In the genomic region with DNA sequence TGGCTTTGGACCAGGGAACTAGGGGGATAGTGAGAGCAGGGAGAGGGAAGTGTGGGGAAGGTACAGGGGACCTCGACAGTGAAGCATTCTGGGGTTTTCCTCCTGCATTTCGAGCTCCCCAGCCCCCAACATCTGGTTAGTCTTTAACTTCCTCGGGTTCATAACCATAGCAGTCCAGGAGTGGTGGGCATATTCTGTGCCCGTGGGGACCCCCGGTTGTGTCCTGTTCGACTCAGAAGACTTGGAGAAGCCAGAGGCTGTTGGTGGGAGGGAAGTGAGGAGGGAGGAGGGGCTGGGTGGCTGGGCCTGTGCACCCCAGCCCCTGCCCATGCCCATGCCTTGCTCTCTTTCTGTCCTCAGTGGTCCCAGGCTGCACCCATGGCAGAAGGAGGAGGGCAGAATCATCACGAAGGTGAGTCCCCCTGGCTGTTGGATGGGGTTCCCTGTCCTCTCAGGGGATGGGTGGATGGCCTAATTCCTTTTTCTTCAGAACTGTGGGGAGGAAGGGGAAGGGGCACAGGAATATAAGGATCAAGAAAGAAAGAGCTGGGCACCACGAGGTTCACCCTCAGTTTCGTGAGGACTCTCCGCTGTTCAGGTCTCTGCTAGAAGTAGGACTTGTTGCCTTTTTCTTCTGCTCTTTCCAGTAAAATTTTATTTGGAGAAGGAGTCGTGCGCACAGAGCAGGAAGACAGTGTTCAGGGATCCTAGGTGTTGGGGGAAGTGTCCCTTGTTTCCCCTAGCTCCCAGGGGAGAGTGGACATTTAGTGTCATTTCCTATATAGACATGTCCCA, we compare ENCODE assay signal across 1 cellular context.
TF ChIP-seq lines count a peak whose summit lies in the region.

No MANE protein-coding gene starts in this region.

TF ChIP-seq in IMR-90, 13 proteins besides CTCF, POLR2A, EP300 and RAD21 (continued from another document):
- TF ChIP-seq, protein P1, sequence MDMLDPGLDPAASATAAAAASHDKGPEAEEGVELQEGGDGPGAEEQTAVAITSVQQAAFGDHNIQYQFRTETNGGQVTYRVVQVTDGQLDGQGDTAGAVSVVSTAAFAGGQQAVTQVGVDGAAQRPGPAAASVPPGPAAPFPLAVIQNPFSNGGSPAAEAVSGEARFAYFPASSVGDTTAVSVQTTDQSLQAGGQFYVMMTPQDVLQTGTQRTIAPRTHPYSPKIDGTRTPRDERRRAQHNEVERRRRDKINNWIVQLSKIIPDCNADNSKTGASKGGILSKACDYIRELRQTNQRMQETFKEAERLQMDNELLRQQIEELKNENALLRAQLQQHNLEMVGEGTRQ (IDR thresholded peaks at IDR 0.05; ENCODE audit: low read depth, low read length), result no peak
- TF ChIP-seq, protein P2, sequence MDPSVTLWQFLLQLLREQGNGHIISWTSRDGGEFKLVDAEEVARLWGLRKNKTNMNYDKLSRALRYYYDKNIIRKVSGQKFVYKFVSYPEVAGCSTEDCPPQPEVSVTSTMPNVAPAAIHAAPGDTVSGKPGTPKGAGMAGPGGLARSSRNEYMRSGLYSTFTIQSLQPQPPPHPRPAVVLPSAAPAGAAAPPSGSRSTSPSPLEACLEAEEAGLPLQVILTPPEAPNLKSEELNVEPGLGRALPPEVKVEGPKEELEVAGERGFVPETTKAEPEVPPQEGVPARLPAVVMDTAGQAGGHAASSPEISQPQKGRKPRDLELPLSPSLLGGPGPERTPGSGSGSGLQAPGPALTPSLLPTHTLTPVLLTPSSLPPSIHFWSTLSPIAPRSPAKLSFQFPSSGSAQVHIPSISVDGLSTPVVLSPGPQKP (IDR thresholded peaks at IDR 0.05; ENCODE audit: borderline replicate concordance, low read depth, low read length), result no peak
- TF ChIP-seq MAZ (IDR thresholded peaks at IDR 0.05; ENCODE audit: borderline replicate concordance, low read depth, low read length), result no peak
